Comparison of ENCODE assay signal across 8 cellular contexts in the genomic region with DNA sequence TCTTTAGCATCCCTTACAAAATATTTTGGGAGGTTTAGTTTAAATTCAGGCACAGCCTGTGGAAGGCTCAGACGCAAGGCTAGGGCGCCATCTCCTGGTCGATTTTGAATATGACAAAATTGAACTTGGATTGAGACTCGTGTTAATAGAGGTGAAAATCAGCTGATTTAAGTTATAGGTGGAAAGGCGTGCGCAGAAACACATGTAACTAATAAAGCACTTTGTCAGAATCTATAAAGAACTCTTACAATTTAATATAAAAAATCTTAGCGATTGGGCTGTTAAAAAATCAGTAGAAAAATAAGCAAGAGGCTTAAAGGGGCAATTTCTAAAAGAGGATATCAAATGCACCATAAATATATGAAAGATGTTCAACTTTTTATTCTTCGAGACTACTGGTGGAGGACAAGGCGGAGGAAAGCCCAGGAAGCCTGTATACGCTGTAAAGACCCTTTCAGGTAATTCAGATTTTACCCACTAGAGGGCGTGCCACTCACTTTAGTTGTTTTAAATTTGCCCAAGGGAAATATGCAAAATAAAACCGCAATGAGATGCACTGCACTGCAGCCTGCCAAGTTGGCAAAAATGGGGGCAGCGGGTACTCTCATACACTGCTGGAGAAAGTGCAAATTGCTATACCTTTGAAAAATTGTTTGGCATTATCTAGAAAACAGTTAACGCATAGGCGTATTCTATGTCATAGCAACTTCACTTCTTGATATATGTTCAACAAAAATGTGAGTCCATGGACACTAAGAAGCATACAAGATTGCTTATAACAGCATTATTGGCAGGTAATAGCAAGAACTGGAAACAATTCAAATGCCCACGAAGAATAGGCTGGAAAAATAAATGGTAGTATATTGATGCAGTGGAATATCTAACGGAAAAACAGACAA.
DNase-seq lines count a peak whose midpoint lies in the region; ATAC-seq and TF ChIP-seq lines count a peak whose summit lies in the region.

No MANE protein-coding gene starts in this region.

- DNase-seq in DMS53 treated with DMSO at 0.1 percent for 48 hours (lab: John Stamatoyannopoulos, UW; ENCODE audit: unreplicated experiment) (peak; percentile 64), H4 (ENCODE audit: low spot score) (peak; percentile 71), LoVo (ENCODE audit: low spot score) (peak; percentile 90), SHP77 treated with DMSO at 0.1 percent for 48 hours (lab: John Stamatoyannopoulos, UW) (peak; percentile 75), germinal center (ENCODE audit: low spot score) (peak; percentile 77), omental fat pad (ENCODE audit: low spot score) (peak; percentile 66), thyroid gland (peak; percentile 65 to 71)
- DNase-seq in activated naive CD4-positive, alpha-beta T cell treated with Interleukin-2 at 50 U/mL for 16 hours: peak; percentile 68

- peak overlapping the region; percentile 68 to 92 (median 83) for H3K27ac ChIP-seq in thyroid gland

- peak; percentile 68 for ATAC-seq in omental fat pad (ENCODE audit: low FRiP score)

- H3K4me1 ChIP-seq in thyroid gland: no peaks in the 10 kb centered on the region

- 4 to 6% methylated on average over 17 of the region's 17 CpGs for WGBS in thyroid gland, 2 donors

- H3K4me3 ChIP-seq in thyroid gland (replicated peaks in 1 of 3): peak overlapping the region in 2 of 3 donors; percentile 15 to 32

- TF ChIP-seq CTCF in omental fat pad (IDR thresholded peaks at IDR 0.05): peak in 1 of 3 donors; percentile 73
- peak; percentile 48 to 93 (median 72) for TF ChIP-seq CTCF in thyroid gland (IDR thresholded peaks at IDR 0.05)

- no peaks in the 10 kb centered on the region for H3K36me3 ChIP-seq in thyroid gland

- no peaks in the 10 kb centered on the region for H3K9me3 ChIP-seq in thyroid gland

- TF ChIP-seq POLR2A in thyroid gland (IDR thresholded peaks at IDR 0.05): no peak

- H3K27me3 ChIP-seq in thyroid gland: no peaks in the 10 kb centered on the region

- intact Hi-C loops in thyroid gland (cut with DNase I): loop anchor here (5.0 kb wide), 1 partner anchor 154 kb away; no protein-coding TSS in a partner anchor

Comparison
In these comparisons a context has a peak if more than half of its experiments do, and no peak if none do; other contexts are left out.
1. Peak in every context shown above with its lines: DNase-seq, ATAC-seq, H3K4me3 ChIP-seq and H3K27ac ChIP-seq.